ENCODE assay signal across 35 cellular contexts in the genomic region with DNA sequence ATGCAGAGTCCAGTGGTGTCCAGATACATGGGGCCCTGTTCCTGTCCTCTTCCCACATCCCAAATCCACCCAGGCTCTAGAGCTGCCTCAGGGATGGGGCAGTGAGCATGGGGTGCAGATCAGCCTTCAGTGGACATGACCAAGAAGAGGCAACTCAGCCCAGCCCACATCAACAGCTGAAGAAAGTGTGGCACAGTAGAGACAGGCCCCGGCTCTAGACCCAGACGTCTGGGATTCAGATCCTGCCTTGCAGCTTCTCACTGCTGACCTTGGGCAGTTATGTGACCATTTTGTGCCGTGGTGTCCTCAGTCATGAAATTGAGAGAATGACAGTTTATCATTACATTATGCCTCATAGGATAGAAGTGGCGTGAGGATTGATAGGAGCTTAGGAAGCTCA. TPM values are rescaled to one million over a fixed set of nuclear protein-coding genes. Genes with fewer than 3 reads are reported as not detected.
"Had no signal": no experiment of that assay in that cellular context is flagged by ENCODE, and none has a peak within 500 bp of the region (broad histone marks: within the 10 kb centered on the region; RNA-seq: fewer than 3 reads in every experiment).

No MANE protein-coding gene starts in this region.

- H3K36me3 Mint-ChIP-seq: activated naive CD4-positive, alpha-beta T cell treated with anti-CD3 and anti-CD28 coated beads, Interleukin-2, amount 10 ng/mL, durations not matched to agents 7 days and 5 days; activated naive CD8-positive, alpha-beta T cell treated with anti-CD3 and anti-CD28 coated beads, Interleukin-2, amount 10 ng/mL, durations not matched to agents 7 days and 5 days; brain had no signal

- H3K36me3 ChIP-seq: ascending aorta, breast epithelium, cardiac muscle cell, colonic mucosa, gastrocnemius medialis, WERI-Rb-1 had no signal

- H3K4me3 Mint-ChIP-seq: activated B cell treated with CpG ODN at 0.5 μM for 24 hours; activated CD8-positive, alpha-beta memory T cell treated with anti-CD3 and anti-CD28 coated beads, Interleukin-2, amount 10 ng/mL, durations not matched to agents 7 days and 5 days; activated CD8-positive, alpha-beta T cell treated with anti-CD3 and anti-CD28 coated beads for 36 hours; activated naive CD4-positive, alpha-beta T cell treated with anti-CD3 and anti-CD28 coated beads, Interleukin-2, amount 10 ng/mL, durations not matched to agents 7 days and 5 days; activated naive CD8-positive, alpha-beta T cell treated with anti-CD3 and anti-CD28 coated beads, Interleukin-2, amount 10 ng/mL, durations not matched to agents 7 days and 5 days; activated T-cell treated with anti-CD3 and anti-CD28 coated beads, Interleukin-2, amount 50 U/mL, for 24 hours; activated T-cell treated with anti-CD3 and anti-CD28 coated beads, Interleukin-2, amount 50 U/mL, for 72 hours; brain; T-helper 17 cell; T-helper 2 cell treated with Interferon-gamma antibody and Interleukin-4, amounts not matched to agents 5 μg/mL and 100 μg/mL, for 36 hours had no signal

- H3K27me3 ChIP-seq: ascending aorta, breast epithelium, cardiac muscle cell, colonic mucosa, foreskin keratinocyte, gastrocnemius medialis had no signal

- H3K27me3 Mint-ChIP-seq: activated B cell treated with CpG ODN at 0.5 μM for 24 hours; activated CD8-positive, alpha-beta memory T cell treated with anti-CD3 and anti-CD28 coated beads, Interleukin-2, amount 10 ng/mL, durations not matched to agents 7 days and 5 days; activated CD8-positive, alpha-beta T cell treated with anti-CD3 and anti-CD28 coated beads for 36 hours; activated naive CD8-positive, alpha-beta T cell treated with anti-CD3 and anti-CD28 coated beads, Interleukin-2, amount 10 ng/mL, durations not matched to agents 7 days and 5 days; activated T-cell treated with anti-CD3 and anti-CD28 coated beads, Interleukin-2, amount 50 U/mL, for 24 hours; brain; T-helper 17 cell had no signal

- DNase-seq: activated B cell treated with CpG ODN at 0.5 μM for 24 hours; activated CD4-positive, alpha-beta T cell treated with anti-CD3 and anti-CD28 coated beads for 48 hours; activated CD4-positive, alpha-beta T cell treated with anti-CD3 and anti-CD28 coated beads, Interleukin-2, amount 50 U/mL, for 1 hour; activated CD4-positive, alpha-beta T cell treated with anti-CD3 and anti-CD28 coated beads, Interleukin-2, amount 50 U/mL, for 48 hours; activated CD8-positive, alpha-beta memory T cell treated with anti-CD3 and anti-CD28 coated beads, Interleukin-2, amount 10 ng/mL, durations not matched to agents 7 days and 5 days; activated CD8-positive, alpha-beta memory T cell treated with anti-CD3 and anti-CD28 coated beads, Interleukin-2, amount 50 U/mL, for 48 hours; activated CD8-positive, alpha-beta T cell treated with anti-CD3 and anti-CD28 coated beads for 36 hours; activated gamma-delta T cell; activated naive CD4-positive, alpha-beta T cell; activated naive CD4-positive, alpha-beta T cell treated with anti-CD3 and anti-CD28 coated beads, Interleukin-2, amount 10 ng/mL, durations not matched to agents 7 days and 5 days; activated naive CD8-positive, alpha-beta T cell treated with anti-CD3 and anti-CD28 coated beads, Interleukin-2, amount 10 ng/mL, durations not matched to agents 7 days and 5 days; activated T-cell treated with anti-CD3 and anti-CD28 coated beads for 4 hours; activated T-cell treated with anti-CD3 and anti-CD28 coated beads, Interleukin-2, amount 50 U/mL, for 24 hours; activated T-cell treated with anti-CD3 and anti-CD28 coated beads, Interleukin-2, amount 50 U/mL, for 72 hours; central memory CD4-positive, alpha-beta T cell; cerebellar nuclear complex; colonic mucosa; effector CD8-positive, alpha-beta T cell; foreskin keratinocyte; gastrocnemius medialis; glutamatergic neuron; T-helper 1 cell; T-helper 17 cell; T1000; WERI-Rb-1 had no signal

- H3K27ac ChIP-seq: ascending aorta, breast epithelium, cardiac muscle cell, colonic mucosa, foreskin keratinocyte, gastrocnemius medialis, WERI-Rb-1 had no signal

- ATAC-seq: activated CD4-positive, CD25-positive, alpha-beta regulatory T cell treated with anti-CD3 and anti-CD28 coated beads, Interleukin-2, amount 50 U/mL, for 24 hours; activated CD8-positive, alpha-beta memory T cell treated with anti-CD3 and anti-CD28 coated beads, Interleukin-2, amount 10 ng/mL, durations not matched to agents 7 days and 5 days; activated CD8-positive, alpha-beta T cell treated with anti-CD3 and anti-CD28 coated beads for 36 hours; activated naive CD4-positive, alpha-beta T cell treated with anti-CD3 and anti-CD28 coated beads, Interleukin-2, amount 50 U/mL, for 72 hours; activated T-cell treated with anti-CD3 and anti-CD28 coated beads, Interleukin-2, amount 50 U/mL, for 72 hours; esophagus mucosa; foreskin keratinocyte; gastrocnemius medialis; T-helper 17 cell had no signal

- H3K27ac Mint-ChIP-seq: activated B cell treated with CpG ODN at 0.5 μM for 24 hours; activated CD8-positive, alpha-beta memory T cell treated with anti-CD3 and anti-CD28 coated beads, Interleukin-2, amount 10 ng/mL, durations not matched to agents 7 days and 5 days; activated CD8-positive, alpha-beta T cell treated with anti-CD3 and anti-CD28 coated beads for 36 hours; activated naive CD4-positive, alpha-beta T cell treated with anti-CD3 and anti-CD28 coated beads, Interleukin-2, amount 10 ng/mL, durations not matched to agents 7 days and 5 days; activated naive CD4-positive, alpha-beta T cell treated with anti-CD3 and anti-CD28 coated beads, Interleukin-2, amount 50 U/mL, for 72 hours; activated naive CD8-positive, alpha-beta T cell treated with anti-CD3 and anti-CD28 coated beads, Interleukin-2, amount 10 ng/mL, durations not matched to agents 7 days and 5 days; activated T-cell treated with anti-CD3 and anti-CD28 coated beads, Interleukin-2, amount 50 U/mL, for 24 hours; activated T-cell treated with anti-CD3 and anti-CD28 coated beads, Interleukin-2, amount 50 U/mL, for 72 hours; brain; T-helper 17 cell; T-helper 2 cell treated with Interferon-gamma antibody and Interleukin-4, amounts not matched to agents 5 μg/mL and 100 μg/mL, for 36 hours had no signal

- H3K9me3 ChIP-seq: ascending aorta, colonic mucosa, gastrocnemius medialis had no signal

- H3K4me1 Mint-ChIP-seq: activated B cell treated with CpG ODN at 0.5 μM for 24 hours; activated CD8-positive, alpha-beta memory T cell treated with anti-CD3 and anti-CD28 coated beads, Interleukin-2, amount 10 ng/mL, durations not matched to agents 7 days and 5 days; activated naive CD4-positive, alpha-beta T cell treated with anti-CD3 and anti-CD28 coated beads, Interleukin-2, amount 10 ng/mL, durations not matched to agents 7 days and 5 days; activated naive CD8-positive, alpha-beta T cell treated with anti-CD3 and anti-CD28 coated beads, Interleukin-2, amount 10 ng/mL, durations not matched to agents 7 days and 5 days; brain; T-helper 17 cell had no signal

- H3K4me3 ChIP-seq: ascending aorta, breast epithelium, cardiac muscle cell, colonic mucosa, gastrocnemius medialis had no signal

- H3K4me1 ChIP-seq: ascending aorta, breast epithelium, colonic mucosa, foreskin keratinocyte, gastrocnemius medialis had no signal

RNA-seq across cellular contexts. Expression of a gene that starts 54.6 kb away (rescaled TPM):
- total RNA-seq: ascending aorta, cardiac muscle cell, dermis microvascular lymphatic vessel endothelial cell, epithelial cell of proximal tubule, foreskin keratinocyte had no signal
